Comparison of ENCODE assay signal across 1 cellular context in the genomic region with DNA sequence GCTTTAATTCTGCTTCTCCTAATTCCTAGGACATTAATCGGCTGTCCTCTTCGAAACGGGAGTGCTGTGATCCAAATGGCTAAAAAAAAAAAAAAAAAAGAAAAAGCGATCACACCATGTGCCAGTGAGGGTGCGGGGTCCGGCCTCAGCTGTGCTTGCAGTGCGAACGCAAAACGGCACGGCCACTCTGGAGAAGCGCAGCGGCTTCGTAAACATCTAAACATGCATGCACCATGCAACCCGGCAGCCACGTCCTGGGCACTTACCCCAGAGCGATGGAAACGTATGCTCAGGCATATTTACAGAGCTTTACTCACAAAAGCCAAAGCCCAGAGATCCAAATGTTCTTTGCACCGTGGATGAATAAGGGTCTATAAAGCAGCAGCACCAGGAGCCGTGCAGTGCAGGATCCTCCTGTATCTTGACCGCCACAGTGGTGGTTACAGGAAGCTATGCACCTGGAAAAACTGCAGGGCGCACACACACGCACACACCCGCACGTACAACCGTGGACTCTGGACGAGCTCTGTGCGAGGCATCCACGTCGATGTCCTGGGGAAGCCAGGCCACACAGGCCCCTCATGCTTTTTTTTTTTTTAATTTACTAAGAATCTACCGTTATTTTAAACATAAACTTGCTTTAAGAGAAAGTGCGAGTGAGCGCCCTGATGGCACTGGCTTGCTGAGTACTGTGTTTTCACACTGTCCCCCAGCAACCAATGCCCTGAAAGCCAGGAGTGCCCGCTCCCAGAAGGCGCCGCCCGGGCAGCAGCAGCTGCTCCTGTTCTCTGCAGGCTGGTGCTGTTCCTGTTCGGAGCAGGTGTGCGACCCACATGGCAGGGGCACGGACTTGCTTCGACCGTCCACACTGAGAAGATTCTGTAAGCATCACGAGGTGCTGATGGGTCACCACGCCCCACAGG.
TF ChIP-seq lines count a peak whose summit lies in the region.

No MANE protein-coding gene starts in this region.

TF ChIP-seq in GM23338, 12 proteins besides CTCF, POLR2A, EP300 and RAD21:
- no peak for TF ChIP-seq EZH2phosphoT487 (IDR thresholded peaks at IDR 0.05; ENCODE audit: unreplicated experiment)
- TF ChIP-seq, protein P1, sequence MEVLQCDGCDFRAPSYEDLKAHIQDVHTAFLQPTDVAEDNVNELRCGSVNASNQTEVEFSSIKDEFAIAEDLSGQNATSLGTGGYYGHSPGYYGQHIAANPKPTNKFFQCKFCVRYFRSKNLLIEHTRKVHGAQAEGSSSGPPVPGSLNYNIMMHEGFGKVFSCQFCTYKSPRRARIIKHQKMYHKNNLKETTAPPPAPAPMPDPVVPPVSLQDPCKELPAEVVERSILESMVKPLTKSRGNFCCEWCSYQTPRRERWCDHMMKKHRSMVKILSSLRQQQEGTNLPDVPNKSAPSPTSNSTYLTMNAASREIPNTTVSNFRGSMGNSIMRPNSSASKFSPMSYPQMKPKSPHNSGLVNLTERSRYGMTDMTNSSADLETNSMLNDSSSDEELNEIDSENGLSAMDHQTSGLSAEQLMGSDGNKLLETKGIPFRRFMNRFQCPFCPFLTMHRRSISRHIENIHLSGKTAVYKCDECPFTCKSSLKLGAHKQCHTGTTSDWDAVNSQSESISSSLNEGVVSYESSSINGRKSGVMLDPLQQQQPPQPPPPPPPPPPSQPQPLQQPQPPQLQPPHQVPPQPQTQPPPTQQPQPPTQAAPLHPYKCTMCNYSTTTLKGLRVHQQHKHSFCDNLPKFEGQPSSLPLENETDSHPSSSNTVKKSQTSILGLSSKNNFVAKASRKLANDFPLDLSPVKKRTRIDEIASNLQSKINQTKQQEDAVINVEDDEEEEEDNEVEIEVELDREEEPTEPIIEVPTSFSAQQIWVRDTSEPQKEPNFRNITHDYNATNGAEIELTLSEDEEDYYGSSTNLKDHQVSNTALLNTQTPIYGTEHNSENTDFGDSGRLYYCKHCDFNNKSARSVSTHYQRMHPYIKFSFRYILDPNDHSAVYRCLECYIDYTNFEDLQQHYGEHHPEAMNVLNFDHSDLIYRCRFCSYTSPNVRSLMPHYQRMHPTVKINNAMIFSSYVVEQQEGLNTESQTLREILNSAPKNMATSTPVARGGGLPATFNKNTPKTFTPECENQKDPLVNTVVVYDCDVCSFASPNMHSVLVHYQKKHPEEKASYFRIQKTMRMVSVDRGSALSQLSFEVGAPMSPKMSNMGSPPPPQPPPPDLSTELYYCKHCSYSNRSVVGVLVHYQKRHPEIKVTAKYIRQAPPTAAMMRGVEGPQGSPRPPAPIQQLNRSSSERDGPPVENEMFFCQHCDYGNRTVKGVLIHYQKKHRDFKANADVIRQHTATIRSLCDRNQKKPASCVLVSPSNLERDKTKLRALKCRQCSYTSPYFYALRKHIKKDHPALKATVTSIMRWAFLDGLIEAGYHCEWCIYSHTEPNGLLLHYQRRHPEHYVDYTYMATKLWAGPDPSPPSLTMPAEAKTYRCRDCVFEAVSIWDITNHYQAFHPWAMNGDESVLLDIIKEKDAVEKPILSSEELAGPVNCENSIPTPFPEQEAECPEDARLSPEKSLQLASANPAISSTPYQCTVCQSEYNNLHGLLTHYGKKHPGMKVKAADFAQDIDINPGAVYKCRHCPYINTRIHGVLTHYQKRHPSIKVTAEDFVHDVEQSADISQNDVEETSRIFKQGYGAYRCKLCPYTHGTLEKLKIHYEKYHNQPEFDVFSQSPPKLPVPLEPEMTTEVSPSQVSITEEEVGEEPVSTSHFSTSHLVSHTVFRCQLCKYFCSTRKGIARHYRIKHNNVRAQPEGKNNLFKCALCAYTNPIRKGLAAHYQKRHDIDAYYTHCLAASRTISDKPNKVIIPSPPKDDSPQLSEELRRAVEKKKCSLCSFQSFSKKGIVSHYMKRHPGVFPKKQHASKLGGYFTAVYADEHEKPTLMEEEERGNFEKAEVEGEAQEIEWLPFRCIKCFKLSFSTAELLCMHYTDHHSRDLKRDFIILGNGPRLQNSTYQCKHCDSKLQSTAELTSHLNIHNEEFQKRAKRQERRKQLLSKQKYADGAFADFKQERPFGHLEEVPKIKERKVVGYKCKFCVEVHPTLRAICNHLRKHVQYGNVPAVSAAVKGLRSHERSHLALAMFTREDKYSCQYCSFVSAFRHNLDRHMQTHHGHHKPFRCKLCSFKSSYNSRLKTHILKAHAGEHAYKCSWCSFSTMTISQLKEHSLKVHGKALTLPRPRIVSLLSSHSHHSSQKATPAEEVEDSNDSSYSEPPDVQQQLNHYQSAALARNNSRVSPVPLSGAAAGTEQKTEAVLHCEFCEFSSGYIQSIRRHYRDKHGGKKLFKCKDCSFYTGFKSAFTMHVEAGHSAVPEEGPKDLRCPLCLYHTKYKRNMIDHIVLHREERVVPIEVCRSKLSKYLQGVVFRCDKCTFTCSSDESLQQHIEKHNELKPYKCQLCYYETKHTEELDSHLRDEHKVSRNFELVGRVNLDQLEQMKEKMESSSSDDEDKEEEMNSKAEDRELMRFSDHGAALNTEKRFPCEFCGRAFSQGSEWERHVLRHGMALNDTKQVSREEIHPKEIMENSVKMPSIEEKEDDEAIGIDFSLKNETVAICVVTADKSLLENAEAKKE (CRISPR knock-in tag; IDR thresholded peaks at IDR 0.05) = no peak
- TF ChIP-seq POLR2AphosphoS5 (IDR thresholded peaks at IDR 0.05; ENCODE audit: low read depth) = no peak
- TF ChIP-seq, protein P2, sequence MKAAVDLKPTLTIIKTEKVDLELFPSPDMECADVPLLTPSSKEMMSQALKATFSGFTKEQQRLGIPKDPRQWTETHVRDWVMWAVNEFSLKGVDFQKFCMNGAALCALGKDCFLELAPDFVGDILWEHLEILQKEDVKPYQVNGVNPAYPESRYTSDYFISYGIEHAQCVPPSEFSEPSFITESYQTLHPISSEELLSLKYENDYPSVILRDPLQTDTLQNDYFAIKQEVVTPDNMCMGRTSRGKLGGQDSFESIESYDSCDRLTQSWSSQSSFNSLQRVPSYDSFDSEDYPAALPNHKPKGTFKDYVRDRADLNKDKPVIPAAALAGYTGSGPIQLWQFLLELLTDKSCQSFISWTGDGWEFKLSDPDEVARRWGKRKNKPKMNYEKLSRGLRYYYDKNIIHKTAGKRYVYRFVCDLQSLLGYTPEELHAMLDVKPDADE (IDR thresholded peaks at IDR 0.05) = no peak
- no peak for TF ChIP-seq NANOG (IDR thresholded peaks at IDR 0.05; ENCODE audit: borderline replicate concordance)
